Comparison of ENCODE assay signal across 19 cellular contexts in the genomic region with DNA sequence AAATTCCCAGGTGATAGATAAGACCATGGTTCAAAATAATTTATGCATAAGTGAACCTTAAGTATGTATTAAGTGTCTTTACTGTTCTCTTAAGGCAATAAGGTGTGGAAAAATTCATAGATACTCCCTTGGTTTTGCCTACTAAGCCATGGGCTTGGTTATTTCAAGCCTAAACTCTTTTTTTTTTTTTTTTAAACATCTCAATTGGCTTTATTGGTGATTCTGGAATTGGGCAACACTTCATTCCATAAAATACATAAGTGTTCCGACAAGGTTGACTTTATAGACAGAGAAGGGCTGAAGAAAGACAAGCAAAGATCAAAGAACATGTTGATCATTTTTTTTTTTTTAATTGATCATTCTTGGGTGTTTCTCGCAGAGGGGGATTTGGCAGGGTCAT.
"Had no signal": no experiment of that assay in that cellular context is flagged by ENCODE, and none has a peak within 500 bp of the region (broad histone marks: within the 10 kb centered on the region; RNA-seq: fewer than 3 reads in every experiment).

No MANE protein-coding gene starts in this region.

- H3K9me3 Mint-ChIP-seq: effector memory CD8-positive, alpha-beta T cell had no signal

- H3K27ac Mint-ChIP-seq: effector memory CD8-positive, alpha-beta T cell; stimulated activated naive CD8-positive, alpha-beta T cell treated with anti-CD3 and anti-CD28 coated beads, Interleukin-15, amount 100 ng/mL, for 72 hours had no signal

- H3K4me1 Mint-ChIP-seq: neural crest cell; stimulated activated naive CD8-positive, alpha-beta T cell treated with anti-CD3 and anti-CD28 coated beads, Interleukin-15, amount 100 ng/mL, for 72 hours had no signal

- FAIRE-seq: endometrium, frontal cortex, keratinocyte, pancreas had no signal

- H3K4me3 Mint-ChIP-seq: effector memory CD8-positive, alpha-beta T cell; neural crest cell; stimulated activated naive CD8-positive, alpha-beta T cell treated with anti-CD3 and anti-CD28 coated beads, Interleukin-15, amount 100 ng/mL, for 72 hours had no signal

- H3K27me3 Mint-ChIP-seq: effector memory CD8-positive, alpha-beta T cell; naive thymus-derived CD4-positive, alpha-beta T cell; stimulated activated naive CD8-positive, alpha-beta T cell treated with anti-CD3 and anti-CD28 coated beads, Interleukin-15, amount 100 ng/mL, for 72 hours had no signal

- DNase-seq: cerebellar nuclear complex; cortex of kidney; effector memory CD8-positive, alpha-beta T cell; head of caudate nucleus; mesendoderm; midbrain; naive thymus-derived CD4-positive, alpha-beta T cell; pancreas; retina; stimulated activated CD4-positive, alpha-beta T cell treated with anti-CD3 and anti-CD28 coated beads, Interleukin-2, amount 100 ng/mL, for 24 hours; stimulated activated CD4-positive, alpha-beta T cell treated with anti-CD3 and anti-CD28 coated beads, Interleukin-4, amount 100 ng/mL, for 4 hours; stimulated activated naive CD4-positive, alpha-beta T cell; stimulated activated naive CD8-positive, alpha-beta T cell treated with anti-CD3 and anti-CD28 coated beads, Interleukin-15, amount 100 ng/mL, for 72 hours; transverse colon had no signal

- ATAC-seq: effector memory CD8-positive, alpha-beta T cell; naive thymus-derived CD4-positive, alpha-beta T cell; pancreas; sciatic nerve; stimulated activated naive CD8-positive, alpha-beta T cell treated with anti-CD3 and anti-CD28 coated beads, Interleukin-15, amount 100 ng/mL, for 72 hours had no signal
